In the genomic region with DNA sequence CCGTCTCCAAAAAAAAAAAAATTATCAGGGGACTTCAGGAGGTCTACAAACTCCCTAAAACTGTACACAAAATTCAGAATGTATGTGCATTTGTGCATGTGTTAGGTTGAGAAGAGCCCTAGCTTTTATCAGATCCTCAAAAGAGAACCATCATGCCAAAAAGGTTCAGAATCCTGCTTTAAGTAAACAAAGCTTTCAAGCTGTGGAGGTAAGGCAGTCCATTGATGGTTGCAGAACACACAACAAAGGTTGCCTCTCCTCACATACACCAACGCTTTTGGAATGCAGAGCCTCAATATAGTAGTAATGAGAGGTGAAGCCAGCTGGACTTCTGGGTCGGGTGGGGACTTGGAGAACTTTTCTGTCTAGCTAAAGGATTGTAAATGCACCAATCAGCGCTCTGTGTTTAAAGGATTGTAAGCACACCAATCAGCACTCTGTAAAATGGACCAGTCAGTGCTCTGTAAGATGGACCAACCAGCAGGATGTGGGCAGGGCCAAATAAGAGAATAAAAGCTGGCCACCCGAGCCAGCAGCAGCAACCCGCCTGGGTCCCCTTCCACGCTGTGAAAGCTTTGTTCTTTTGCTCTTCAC, we compare ENCODE assay signal across 12 cellular contexts. TPM values are rescaled to one million over a fixed set of nuclear protein-coding genes. Genes with fewer than 3 reads are reported as not detected.
DNase-seq lines count a peak whose midpoint lies in the region; ATAC-seq lines count a peak whose summit lies in the region.
"Had no signal": no experiment of that assay in that cellular context is flagged by ENCODE, and none has a peak within 500 bp of the region (broad histone marks: within the 10 kb centered on the region; RNA-seq: fewer than 3 reads in every experiment).

No MANE protein-coding gene starts in this region.

- no peaks in the 10 kb centered on the region for H3K27me3 Mint-ChIP-seq in activated naive CD4-positive, alpha-beta T cell treated with anti-CD3 and anti-CD28 coated beads for 36 hours (ENCODE audit: low read depth)
- no peaks in the 10 kb centered on the region for H3K27me3 Mint-ChIP-seq in activated naive CD8-positive, alpha-beta T cell treated with anti-CD3 and anti-CD28 coated beads, Interleukin-2, amount 50 U/mL, for 24 hours
- no peaks in the 10 kb centered on the region for H3K27me3 Mint-ChIP-seq in stimulated activated naive CD8-positive, alpha-beta T cell treated with anti-CD3 and anti-CD28 coated beads, Interleukin-15, amount 100 ng/mL, for 72 hours

- peaks cover 45% of the 10 kb centered on the region for H3K4me1 Mint-ChIP-seq in activated naive CD4-positive, alpha-beta T cell treated with anti-CD3 and anti-CD28 coated beads for 36 hours (ENCODE audit: low read depth)
- peaks cover 55% of the 10 kb centered on the region for H3K4me1 Mint-ChIP-seq in activated naive CD8-positive, alpha-beta T cell treated with anti-CD3 and anti-CD28 coated beads, Interleukin-2, amount 50 U/mL, for 24 hours
- peaks cover 48% of the 10 kb centered on the region for H3K4me1 Mint-ChIP-seq in stimulated activated naive CD8-positive, alpha-beta T cell treated with anti-CD3 and anti-CD28 coated beads, Interleukin-15, amount 100 ng/mL, for 72 hours

- H3K36me3 Mint-ChIP-seq in activated naive CD4-positive, alpha-beta T cell treated with anti-CD3 and anti-CD28 coated beads for 36 hours (ENCODE audit: low read depth): peaks cover 5% of the 10 kb centered on the region
- H3K36me3 Mint-ChIP-seq in activated naive CD8-positive, alpha-beta T cell treated with anti-CD3 and anti-CD28 coated beads, Interleukin-2, amount 50 U/mL, for 24 hours (ENCODE audit: low read depth): peaks cover 14% of the 10 kb centered on the region

- H3K4me3 Mint-ChIP-seq in activated naive CD4-positive, alpha-beta T cell treated with anti-CD3 and anti-CD28 coated beads for 36 hours: peak overlapping the region; percentile 60
- H3K4me3 Mint-ChIP-seq in activated naive CD8-positive, alpha-beta T cell treated with anti-CD3 and anti-CD28 coated beads, Interleukin-2, amount 50 U/mL, for 24 hours: peak overlapping the region; percentile 57
- peak overlapping the region; percentile 78 to 81 for H3K4me3 Mint-ChIP-seq in stimulated activated naive CD8-positive, alpha-beta T cell treated with anti-CD3 and anti-CD28 coated beads, Interleukin-15, amount 100 ng/mL, for 72 hours

- intact Hi-C loops in activated naive CD4-positive, alpha-beta T cell treated with anti-CD3 and anti-CD28 coated beads for 36 hours (cut with micrococcal nuclease): loop anchor here (1.0 kb wide), 3 partner anchors 13 to 35 kb away; no protein-coding TSS in a partner anchor

- CTCF ChIA-PET in activated naive CD4-positive, alpha-beta T cell treated with anti-CD3 and anti-CD28 coated beads for 36 hours (lab: Charles Lee): interaction anchor here (0.7 to 2.2 kb wide), 7 partner anchors 8 to 250 kb away, joined by 3 to 8 read pairs (median 3); no protein-coding TSS in a partner anchor

- no peak for DNase-seq in activated naive CD4-positive, alpha-beta T cell treated with anti-CD3 and anti-CD28 coated beads for 36 hours
- DNase-seq in activated naive CD4-positive, alpha-beta T cell treated with Interleukin-2 at 50 U/mL for 16 hours: no peak
- DNase-seq in activated naive CD8-positive, alpha-beta T cell treated with anti-CD3 and anti-CD28 coated beads, Interleukin-2, amount 50 U/mL, for 24 hours: no peak
- no peak for DNase-seq in stimulated activated naive CD8-positive, alpha-beta T cell treated with anti-CD3 and anti-CD28 coated beads, Interleukin-15, amount 100 ng/mL, for 72 hours
- DNase-seq in midbrain (lab: John Stamatoyannopoulos, UW): no peak
- DNase-seq: IMR-90, NCI-H1417, NCI-H446 treated with DMSO at 0.1 percent for 48 hours, tibial artery had no signal

- peak overlapping the region; percentile 72 for H3K27ac Mint-ChIP-seq in activated naive CD4-positive, alpha-beta T cell treated with anti-CD3 and anti-CD28 coated beads for 36 hours
- peak overlapping the region; percentile 78 for H3K27ac Mint-ChIP-seq in activated naive CD8-positive, alpha-beta T cell treated with anti-CD3 and anti-CD28 coated beads, Interleukin-2, amount 50 U/mL, for 24 hours
- peak overlapping the region; percentile 86 to 90 for H3K27ac Mint-ChIP-seq in stimulated activated naive CD8-positive, alpha-beta T cell treated with anti-CD3 and anti-CD28 coated beads, Interleukin-15, amount 100 ng/mL, for 72 hours

- peak; percentile 25 for ATAC-seq in HG03135 (IDR thresholded peaks at IDR 0.05; ENCODE audit: unreplicated experiment)
- peak; percentile 25 for ATAC-seq in activated naive CD8-positive, alpha-beta T cell treated with anti-CD3 and anti-CD28 coated beads, Interleukin-2, amount 50 U/mL, for 24 hours
- no peak for ATAC-seq in stimulated activated naive CD8-positive, alpha-beta T cell treated with anti-CD3 and anti-CD28 coated beads, Interleukin-15, amount 100 ng/mL, for 72 hours
- ATAC-seq in GM19455 (IDR thresholded peaks at IDR 0.05; ENCODE audit: unreplicated experiment): no peak
- ATAC-seq in GM21576 (IDR thresholded peaks at IDR 0.05; ENCODE audit: unreplicated experiment): no peak

- no peaks in the 10 kb centered on the region for H3K9me3 Mint-ChIP-seq in activated naive CD4-positive, alpha-beta T cell treated with anti-CD3 and anti-CD28 coated beads for 36 hours
- no peaks in the 10 kb centered on the region for H3K9me3 Mint-ChIP-seq in activated naive CD8-positive, alpha-beta T cell treated with anti-CD3 and anti-CD28 coated beads, Interleukin-2, amount 50 U/mL, for 24 hours
- H3K9me3 Mint-ChIP-seq in stimulated activated naive CD8-positive, alpha-beta T cell treated with anti-CD3 and anti-CD28 coated beads, Interleukin-15, amount 100 ng/mL, for 72 hours: no peaks in the 10 kb centered on the region

RNA-seq across cellular contexts. Expression of gene RNF38, which starts 57.9 kb away (rescaled TPM):
- total RNA-seq in activated naive CD4-positive, alpha-beta T cell treated with anti-CD3 and anti-CD28 coated beads for 36 hours: 10 to 100 TPM; 22.1 to 22.9 TPM

Comparison
In these comparisons a context has a peak if more than half of its experiments do, and no peak if none do; other contexts are left out.
1. ATAC-seq: peak in HG03135 (single experiment) and activated naive CD8-positive, alpha-beta T cell treated with anti-CD3 and anti-CD28 coated beads, Interleukin-2, amount 50 U/mL, for 24 hours (single experiment); none in stimulated activated naive CD8-positive, alpha-beta T cell treated with anti-CD3 and anti-CD28 coated beads, Interleukin-15, amount 100 ng/mL, for 72 hours (single experiment), GM19455 (single experiment) and GM21576 (single experiment).
2. Peak in every context shown above with its lines, with median percentiles within 50 percentile points of each other: H3K27ac Mint-ChIP-seq and H3K4me3 Mint-ChIP-seq.